Comparison of ENCODE assay signal across 25 cellular contexts in genomic region chr13:52419080-52419479, GRCh38.
"Had no signal": no experiment of that assay in that cellular context is flagged by ENCODE, and none has a peak within 500 bp of the region (broad histone marks: within the 10 kb centered on the region; RNA-seq: fewer than 3 reads in every experiment).

No MANE protein-coding gene starts in this region.

- H3K4me3 ChIP-seq: adrenal gland, breast epithelium, Peyer's patch had no signal

- H3K27me3 ChIP-seq: adrenal gland, breast epithelium, Peyer's patch had no signal

- H3K4me3 Mint-ChIP-seq: activated CD8-positive, alpha-beta T cell treated with anti-CD3 and anti-CD28 coated beads, Interleukin-2, amount 10 ng/mL, durations not matched to agents 7 days and 5 days; activated naive CD8-positive, alpha-beta T cell treated with anti-CD3 and anti-CD28 coated beads, Interleukin-2, amount 10 ng/mL, durations not matched to agents 7 days and 5 days; T-helper 1 cell treated with Interleukin-12 subunit alpha and Interleukin-12 subunit beta and Interleukin-4 antibody, amounts not matched to agents 30 μg/mL and 1 μg/mL, for 36 hours had no signal

- H3K27ac Mint-ChIP-seq: activated CD8-positive, alpha-beta T cell treated with anti-CD3 and anti-CD28 coated beads, Interleukin-2, amount 10 ng/mL, durations not matched to agents 7 days and 5 days; activated naive CD8-positive, alpha-beta T cell treated with anti-CD3 and anti-CD28 coated beads, Interleukin-2, amount 10 ng/mL, durations not matched to agents 7 days and 5 days; T-helper 1 cell treated with Interleukin-12 subunit alpha and Interleukin-12 subunit beta and Interleukin-4 antibody, amounts not matched to agents 30 μg/mL and 1 μg/mL, for 36 hours had no signal

- H3K9me3 Mint-ChIP-seq: activated naive CD8-positive, alpha-beta T cell treated with anti-CD3 and anti-CD28 coated beads, Interleukin-2, amount 10 ng/mL, durations not matched to agents 7 days and 5 days; T-helper 1 cell treated with Interleukin-12 subunit alpha and Interleukin-12 subunit beta and Interleukin-4 antibody, amounts not matched to agents 30 μg/mL and 1 μg/mL, for 36 hours had no signal

- H3K4me1 ChIP-seq: adrenal gland, breast epithelium, Peyer's patch had no signal

- H3K36me3 ChIP-seq: breast epithelium had no signal

- ATAC-seq: activated CD4-positive, CD25-positive, alpha-beta regulatory T cell treated with anti-CD3 and anti-CD28 coated beads, Interleukin-2, amount 50 U/mL, for 24 hours; activated CD8-positive, alpha-beta T cell treated with anti-CD3 and anti-CD28 coated beads, Interleukin-2, amount 10 ng/mL, durations not matched to agents 7 days and 5 days had no signal

- H3K4me2 ChIP-seq: KMS-11 had no signal

- H3K27me3 Mint-ChIP-seq: activated naive CD8-positive, alpha-beta T cell treated with anti-CD3 and anti-CD28 coated beads, Interleukin-2, amount 10 ng/mL, durations not matched to agents 7 days and 5 days had no signal

- DNase-seq: activated CD4-positive, alpha-beta T cell treated with anti-CD3 and anti-CD28 coated beads for 48 hours; activated CD4-positive, alpha-beta T cell treated with anti-CD3 and anti-CD28 coated beads, Interleukin-2, amount 50 U/mL, for 4 hours; activated CD8-positive, alpha-beta memory T cell treated with anti-CD3 and anti-CD28 coated beads, Interleukin-2, amount 50 U/mL, for 48 hours; activated CD8-positive, alpha-beta T cell treated with anti-CD3 and anti-CD28 coated beads, Interleukin-2, amount 10 ng/mL, durations not matched to agents 7 days and 5 days; activated naive CD4-positive, alpha-beta T cell treated with anti-CD3 and anti-CD28 coated beads, Interleukin-2, amount 50 U/mL, for 16 hours; activated naive CD8-positive, alpha-beta T cell treated with anti-CD3 and anti-CD28 coated beads, Interleukin-2, amount 10 ng/mL, durations not matched to agents 7 days and 5 days; activated T-cell treated with anti-CD3 and anti-CD28 coated beads, Interleukin-2, amount 50 U/mL, for 1 hour; adrenal gland; anterior cingulate cortex; central memory CD4-positive, alpha-beta T cell; NCI-H1092 treated with DMSO at 0.1 percent for 48 hours; NCI-H1417 treated with DMSO at 0.1 percent for 48 hours; NCI-H1694; NCI-H2029; NCI-H2107; NCI-H2171 treated with DMSO at 0.1 percent for 48 hours; NCI-H226; NCI-H524; Peyer's patch; SHP77 treated with DMSO at 0.1 percent for 48 hours; T1000 had no signal

- H3K9me3 ChIP-seq: adrenal gland, breast epithelium, Peyer's patch had no signal

- H3K27ac ChIP-seq: adrenal gland, breast epithelium, KMS-11, Peyer's patch had no signal

- H3K9ac ChIP-seq: KMS-11 had no signal
